In the genomic region with DNA sequence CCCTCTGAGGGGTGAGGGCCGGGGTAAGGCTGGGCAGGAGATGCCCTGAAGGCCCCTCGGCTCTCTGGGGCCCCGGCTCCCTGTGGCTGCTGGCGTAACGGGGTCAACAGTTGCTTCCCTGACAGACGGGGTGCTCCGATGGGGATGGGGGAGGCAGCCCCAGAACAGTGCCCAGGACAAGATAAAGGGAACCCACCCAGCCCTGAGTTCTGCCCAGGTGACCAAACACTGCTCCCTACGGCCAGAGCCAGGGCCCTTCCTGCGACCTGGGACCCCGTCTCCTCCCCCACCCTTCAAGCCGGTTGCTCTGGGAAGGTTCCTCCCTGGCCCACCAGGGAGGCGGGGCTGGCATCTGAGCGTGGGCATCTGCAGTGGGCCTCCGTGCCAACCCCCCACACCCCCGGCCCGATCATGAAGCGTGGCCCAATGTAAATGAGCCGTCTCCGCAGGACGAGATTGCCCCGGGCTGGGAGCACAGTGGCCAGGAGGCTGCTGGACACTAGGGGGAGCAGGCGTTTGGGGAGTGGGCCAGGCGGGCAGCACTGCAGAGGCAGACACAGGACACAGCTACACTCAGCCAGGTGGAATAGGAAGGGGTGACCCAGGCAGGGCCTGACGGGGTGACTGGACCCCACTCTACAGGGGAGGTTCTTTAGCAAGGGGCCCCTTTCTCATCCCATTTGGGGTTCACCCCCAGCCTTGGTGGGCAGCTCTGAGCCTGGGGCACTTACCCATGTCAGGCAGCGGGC, we compare ENCODE assay signal across 8 cellular contexts. TPM values are rescaled to one million over a fixed set of nuclear protein-coding genes. Genes with fewer than 3 reads are reported as not detected.
DNase-seq lines count a peak whose midpoint lies in the region; ATAC-seq and TF ChIP-seq lines count a peak whose summit lies in the region.

No MANE protein-coding gene starts in this region.

- H3K4me3 ChIP-seq in BJ (ENCODE audit: low read depth, low read length), result no peak overlapping the region
- no peak overlapping the region for H3K4me3 ChIP-seq in LNCaP clone FGC (ENCODE audit: low read depth, low read length)

- H3K36me3 Mint-ChIP-seq in mesothelial cell of epicardium, result no peaks in the 10 kb centered on the region
- H3K36me3 Mint-ChIP-seq in activated T-cell treated with anti-CD3 and anti-CD28 coated beads, Interleukin-2, amount 50 U/mL, for 72 hours (ENCODE audit: insufficient read depth in 2 of 2), result no peaks in the 10 kb centered on the region

- H3K9me3 Mint-ChIP-seq in mesothelial cell of epicardium, result no peaks in the 10 kb centered on the region
- no peaks in the 10 kb centered on the region for H3K9me3 Mint-ChIP-seq in activated T-cell treated with anti-CD3 and anti-CD28 coated beads, Interleukin-2, amount 50 U/mL, for 72 hours

- 0 out of 2 replicates have a peak, but pooled peaks cover 6% of the 10 kb centered on the region for H3K27me3 ChIP-seq in BJ (ENCODE audit: control insufficient read depth, insufficient read depth, low read length)

- H3K4me3 Mint-ChIP-seq in mesothelial cell of epicardium, result no peak overlapping the region
- no peak overlapping the region for H3K4me3 Mint-ChIP-seq in activated T-cell treated with anti-CD3 and anti-CD28 coated beads, Interleukin-2, amount 50 U/mL, for 72 hours

- no peak overlapping the region for H3K27ac Mint-ChIP-seq in mesothelial cell of epicardium
- no peak overlapping the region for H3K27ac Mint-ChIP-seq in activated T-cell treated with anti-CD3 and anti-CD28 coated beads, Interleukin-2, amount 50 U/mL, for 72 hours

- POLR2A ChIA-PET in BJ (lab: Charles Lee), result no interaction called here

- H3K4me1 Mint-ChIP-seq in mesothelial cell of epicardium, result peaks cover 25% of the 10 kb centered on the region
- H3K4me1 Mint-ChIP-seq in activated T-cell treated with anti-CD3 and anti-CD28 coated beads, Interleukin-2, amount 50 U/mL, for 72 hours (ENCODE audit: low read depth), result peaks cover 14% of the 10 kb centered on the region

- peaks cover 14% of the 10 kb centered on the region for H3K27me3 Mint-ChIP-seq in mesothelial cell of epicardium (ENCODE audit: low read depth)
- no peaks in the 10 kb centered on the region for H3K27me3 Mint-ChIP-seq in activated T-cell treated with anti-CD3 and anti-CD28 coated beads, Interleukin-2, amount 50 U/mL, for 72 hours (ENCODE audit: low read depth)

- DNase-seq in BJ (ENCODE audit: low read depth) (no peak), LNCaP clone FGC (ENCODE audit: low read depth) (no peak), ecto neural progenitor cell (ENCODE audit: low spot score) (peak; percentile 80), mesothelial cell of epicardium (ENCODE audit: low spot score in 2 of 2, unreplicated experiment in 2 of 2) (peak in 1 of 2 experiments; percentile 68), germinal center (ENCODE audit: low spot score) (no peak)
- no peak for DNase-seq in activated T-cell treated with anti-CD3 and anti-CD28 coated beads, Interleukin-2, amount 50 U/mL, for 72 hours
- no peak for DNase-seq in stimulated activated naive CD8-positive, alpha-beta T cell treated with anti-CD3 and anti-CD28 coated beads, Interleukin-15, Interleukin-2, amounts not matched to agents 100 U/mL and 50 U/mL, for 24 hours
- DNase-seq in activated naive CD4-positive, alpha-beta T cell (lab: John Stamatoyannopoulos, UW), result no peak

- no peaks in the 10 kb centered on the region for H3K36me3 ChIP-seq in BJ (ENCODE audit: control insufficient read depth, insufficient read depth, low read length)

- TF ChIP-seq CTCF in BJ (IDR thresholded peaks at IDR 0.05; ENCODE audit: insufficient read depth, low read depth, low read length), result peak; percentile 78
- TF ChIP-seq CTCF in LNCaP clone FGC (IDR thresholded peaks at IDR 0.05; ENCODE audit: control insufficient read depth, extremely low read depth, insufficient read depth), result peak; percentile 49
- TF ChIP-seq CTCF in mesothelial cell of epicardium (IDR thresholded peaks at IDR 0.05; ENCODE audit: unreplicated experiment), result peak; percentile 47

- CTCF ChIA-PET in BJ (lab: Yijun Ruan, JAX), result interaction anchor here (0.6 to 1.9 kb wide), 4 partner anchors 12 to 177 kb away, joined by 3 to 6 read pairs (median 4); no protein-coding TSS in a partner anchor

- no peak for ATAC-seq in activated T-cell treated with anti-CD3 and anti-CD28 coated beads, Interleukin-2, amount 50 U/mL, for 72 hours (replicated peaks in 1 of 2)
- no peak for ATAC-seq in stimulated activated naive CD8-positive, alpha-beta T cell treated with anti-CD3 and anti-CD28 coated beads, Interleukin-15, Interleukin-2, amounts not matched to agents 100 U/mL and 50 U/mL, for 24 hours

RNA-seq across cellular contexts. Expression of a gene that starts 1.1 kb away (rescaled TPM):
- 0.02 and 0.05 TPM in 2 replicates for polyA plus RNA-seq in BJ (2011; rRNA removed)
- polyA minus RNA-seq in BJ (2011; rRNA and poly(A)+ RNA removed), result not detected in 2 replicates
- 0.54 to 1.1 TPM (median 0.71 TPM) in 3 replicates for total RNA-seq in mesothelial cell of epicardium
- under 1 TPM; 0.70 to 0.72 TPM for total RNA-seq in activated T-cell treated with anti-CD3 and anti-CD28 coated beads, Interleukin-2, amount 50 U/mL, for 72 hours

RNA-seq across cellular contexts. Expression of a gene that starts 16.1 kb away (rescaled TPM):
- 9.7 and 15.0 TPM in 2 replicates for polyA plus RNA-seq in BJ (2011; rRNA removed)
- 1.4 and 2.4 TPM in 2 replicates for polyA minus RNA-seq in BJ (2011; rRNA and poly(A)+ RNA removed)
- total RNA-seq in mesothelial cell of epicardium, result 42.8 to 48.0 TPM (median 46.7 TPM) in 3 replicates
- 10 to 100 TPM; 48.5 to 58.5 TPM for total RNA-seq in activated T-cell treated with anti-CD3 and anti-CD28 coated beads, Interleukin-2, amount 50 U/mL, for 72 hours

RNA-seq across cellular contexts. Expression of a gene that starts 16.7 kb away (rescaled TPM):
- 7.1 and 8.3 TPM in 2 replicates for polyA plus RNA-seq in BJ (2011; rRNA removed)
- 9.7 and 12.5 TPM in 2 replicates for polyA minus RNA-seq in BJ (2011; rRNA and poly(A)+ RNA removed)
- total RNA-seq in mesothelial cell of epicardium, result 8.0 to 10.3 TPM (median 8.9 TPM) in 3 replicates
- 10 to 100 TPM; 16.7 to 17.7 TPM for total RNA-seq in activated T-cell treated with anti-CD3 and anti-CD28 coated beads, Interleukin-2, amount 50 U/mL, for 72 hours
